Comparison of ENCODE assay signal across 20 cellular contexts in genomic region chr1:198290089-198290683, GRCh38.
"Had no signal": no experiment of that assay in that cellular context is flagged by ENCODE, and none has a peak within 500 bp of the region (broad histone marks: within the 10 kb centered on the region; RNA-seq: fewer than 3 reads in every experiment).

No MANE protein-coding gene starts in this region.

- H3K27ac ChIP-seq: coronary artery, gastrocnemius medialis, tibial artery had no signal

- H3K27ac Mint-ChIP-seq: activated B cell treated with CpG ODN at 0.5 μM for 24 hours; activated CD4-positive, alpha-beta memory T cell treated with anti-CD3 and anti-CD28 coated beads for 36 hours; activated CD8-positive, alpha-beta memory T cell treated with anti-CD3 and anti-CD28 coated beads, Interleukin-2, amount 10 ng/mL, durations not matched to agents 7 days and 5 days; memory B cell; natural killer cell treated with Interleukin-12 subunit alpha and Interleukin-12 subunit beta and Interleukin-15 and Interleukin-18, amount 100 ng/mL, for 72 hours had no signal

- FAIRE-seq: endometrium had no signal

- H3K9me3 Mint-ChIP-seq: activated B cell treated with CpG ODN at 0.5 μM for 24 hours; activated CD4-positive, alpha-beta memory T cell treated with anti-CD3 and anti-CD28 coated beads for 36 hours; brain; central memory CD8-positive, alpha-beta T cell; memory B cell; natural killer cell treated with Interleukin-12 subunit alpha and Interleukin-12 subunit beta and Interleukin-15 and Interleukin-18, amount 100 ng/mL, for 72 hours had no signal

- H3K27me3 Mint-ChIP-seq: activated B cell treated with CpG ODN at 0.5 μM for 24 hours; activated CD4-positive, alpha-beta memory T cell treated with anti-CD3 and anti-CD28 coated beads for 36 hours; activated CD8-positive, alpha-beta memory T cell treated with anti-CD3 and anti-CD28 coated beads, Interleukin-2, amount 10 ng/mL, durations not matched to agents 7 days and 5 days; activated naive CD8-positive, alpha-beta T cell; brain; central memory CD8-positive, alpha-beta T cell; memory B cell; natural killer cell treated with Interleukin-12 subunit alpha and Interleukin-12 subunit beta and Interleukin-15 and Interleukin-18, amount 100 ng/mL, for 72 hours had no signal

- H3K36me3 Mint-ChIP-seq: natural killer cell treated with Interleukin-12 subunit alpha and Interleukin-12 subunit beta and Interleukin-15 and Interleukin-18, amount 100 ng/mL, for 72 hours had no signal

- H3K4me1 Mint-ChIP-seq: activated B cell treated with CpG ODN at 0.5 μM for 24 hours had no signal

- DNase-seq: activated B cell treated with CpG ODN at 0.5 μM for 24 hours; activated CD4-positive, alpha-beta memory T cell treated with anti-CD3 and anti-CD28 coated beads for 36 hours; activated CD4-positive, alpha-beta T cell treated with anti-CD3 and anti-CD28 coated beads for 4 hours; activated CD8-positive, alpha-beta memory T cell treated with anti-CD3 and anti-CD28 coated beads, Interleukin-2, amount 10 ng/mL, durations not matched to agents 7 days and 5 days; amniotic stem cell; erythroblast; gastrocnemius medialis; head of caudate nucleus; kidney glomerular epithelial cell; occipital lobe; stimulated activated naive CD8-positive, alpha-beta T cell treated with anti-CD3 and anti-CD28 coated beads, Interleukin-15, Interleukin-2, amounts not matched to agents 100 U/mL and 50 U/mL, for 24 hours; substantia nigra; tibial artery had no signal

- H3K4me3 Mint-ChIP-seq: activated B cell treated with CpG ODN at 0.5 μM for 24 hours; activated CD4-positive, alpha-beta memory T cell treated with anti-CD3 and anti-CD28 coated beads for 36 hours; activated CD8-positive, alpha-beta memory T cell treated with anti-CD3 and anti-CD28 coated beads, Interleukin-2, amount 10 ng/mL, durations not matched to agents 7 days and 5 days; activated naive CD8-positive, alpha-beta T cell; central memory CD8-positive, alpha-beta T cell; memory B cell; natural killer cell treated with Interleukin-12 subunit alpha and Interleukin-12 subunit beta and Interleukin-15 and Interleukin-18, amount 100 ng/mL, for 72 hours had no signal

- H3K9me3 ChIP-seq: gastrocnemius medialis, tibial artery had no signal

- H3K27me3 ChIP-seq: gastrocnemius medialis, tibial artery had no signal

- H3K4me3 ChIP-seq: coronary artery, gastrocnemius medialis, tibial artery had no signal

- ATAC-seq: activated CD8-positive, alpha-beta memory T cell treated with anti-CD3 and anti-CD28 coated beads, Interleukin-2, amount 10 ng/mL, durations not matched to agents 7 days and 5 days; gastrocnemius medialis; natural killer cell treated with Interleukin-12 subunit alpha and Interleukin-12 subunit beta and Interleukin-15 and Interleukin-18, amount 100 ng/mL, for 72 hours; stimulated activated naive CD8-positive, alpha-beta T cell treated with anti-CD3 and anti-CD28 coated beads, Interleukin-15, Interleukin-2, amounts not matched to agents 100 U/mL and 50 U/mL, for 24 hours had no signal
